8 cellular contexts compared by ENCODE assay signal in genomic region chr1:67916439-67916886, GRCh38.
"Had no signal": no experiment of that assay in that cellular context is flagged by ENCODE, and none has a peak within 500 bp of the region (broad histone marks: within the 10 kb centered on the region; RNA-seq: fewer than 3 reads in every experiment).

No MANE protein-coding gene starts in this region.

- FAIRE-seq: HepG2 had no signal

- H3K36me3 ChIP-seq: HAP-1 had no signal

- H2AFZ ChIP-seq: GM23338 had no signal

- H3K4me1 ChIP-seq: HAP-1 had no signal

- H3K4me2 ChIP-seq: GM23338 had no signal

- ATAC-seq: GM23338, HCT116, HepG2 had no signal

- H3K4me3 ChIP-seq: GM23338, HAP-1 had no signal

- H3K27ac ChIP-seq: HL-60 had no signal

- DNase-seq: H7, HFFc6, KG1 had no signal

- H3K9me3 ChIP-seq: HAP-1 had no signal
